In the genomic region with DNA sequence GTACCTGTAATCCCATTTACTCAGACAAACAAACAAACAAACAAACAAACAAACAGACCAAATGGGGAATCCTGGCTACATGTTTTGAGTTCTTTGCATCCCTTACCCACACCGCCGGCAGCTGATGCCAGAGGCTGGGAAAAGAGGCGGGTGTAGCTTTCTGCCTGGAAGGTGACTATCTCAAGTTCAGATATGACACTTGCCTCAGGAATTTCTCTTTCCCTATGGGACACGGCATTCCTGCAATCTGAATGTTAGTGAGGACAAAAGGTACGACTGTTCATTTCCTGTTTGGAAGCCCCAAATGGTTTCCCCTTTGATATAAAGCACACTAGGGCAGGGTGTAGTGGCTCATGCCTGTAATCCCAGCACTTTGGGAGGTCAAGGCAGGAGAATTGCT, we compare ENCODE assay signal across 14 cellular contexts. TPM values are rescaled to one million over a fixed set of nuclear protein-coding genes. Genes with fewer than 3 reads are reported as not detected.
DNase-seq lines count a peak whose midpoint lies in the region; ATAC-seq and TF ChIP-seq lines count a peak whose summit lies in the region.
"Had no signal": no experiment of that assay in that cellular context is flagged by ENCODE, and none has a peak within 500 bp of the region (broad histone marks: within the 10 kb centered on the region; RNA-seq: fewer than 3 reads in every experiment).

No MANE protein-coding gene starts in this region.

- DNase-seq in AG08395 (ENCODE audit: low spot score) (peak; percentile 32), HT1080 (ENCODE audit: low read depth) (peak; percentile 87), WTC11 (ENCODE audit: low spot score) (no peak), iris pigment epithelial cell (ENCODE audit: low read depth) (peak; percentile 40), lower leg skin (ENCODE audit: low spot score in 2 of 2) (no peak), CD14-positive monocyte (ENCODE audit: low spot score) (no peak)
- DNase-seq: activated T-cell treated with anti-CD3 and anti-CD28 coated beads, Interleukin-2, amount 50 U/mL, for 72 hours; C1 segment of cervical spinal cord; central memory CD4-positive, alpha-beta T cell had no signal

- H3K27ac Mint-ChIP-seq in WTC11 (no peak overlapping the region), CD14-positive monocyte (no peak overlapping the region)
- H3K27ac Mint-ChIP-seq: activated T-cell treated with anti-CD3 and anti-CD28 coated beads, Interleukin-2, amount 50 U/mL, for 72 hours had no signal

- TF ChIP-seq POLR2A in lower leg skin (IDR thresholded peaks at IDR 0.05) (no peak), gastroesophageal sphincter (IDR thresholded peaks at IDR 0.05) (no peak)

- H3K4me3 Mint-ChIP-seq in WTC11: no peak overlapping the region
- H3K4me3 Mint-ChIP-seq in CD14-positive monocyte: no peak overlapping the region
- H3K4me3 Mint-ChIP-seq: activated T-cell treated with anti-CD3 and anti-CD28 coated beads, Interleukin-2, amount 50 U/mL, for 72 hours had no signal

- POLR2A ChIA-PET in WTC11 (lab: Charles Lee): no interaction called here

- H3K4me3 ChIP-seq in lower leg skin (ENCODE audit: low read depth, poor library complexity, severe bottlenecking) (no peak overlapping the region), gastroesophageal sphincter (no peak overlapping the region)
- H3K4me3 ChIP-seq: K562 had no signal

- no peaks in the 10 kb centered on the region for H3K9me3 ChIP-seq in gastroesophageal sphincter

- 0 out of 2 replicates have a peak, but pooled peaks cover 3% of the 10 kb centered on the region for H3K27me3 Mint-ChIP-seq in WTC11 (ENCODE audit: low read depth)
- peaks cover 0 to 10% (median 4%) of the 10 kb centered on the region in 3 donors for H3K27me3 Mint-ChIP-seq in CD14-positive monocyte (ENCODE audit: low read depth in 3 of 3)

- no peaks in the 10 kb centered on the region for H3K36me3 Mint-ChIP-seq in WTC11
- no peaks in the 10 kb centered on the region for H3K36me3 Mint-ChIP-seq in CD14-positive monocyte

- TF ChIP-seq EP300 in gastroesophageal sphincter (IDR thresholded peaks at IDR 0.05): no peak

- CTCF ChIA-PET in WTC11 (lab: Charles Lee): interaction anchor here (1.0 kb wide), 1 partner anchor 20 kb away, joined by 4 read pairs; no protein-coding TSS in a partner anchor

- TF ChIP-seq CTCF in WTC11 (IDR thresholded peaks at IDR 0.05) (no peak), lower leg skin (IDR thresholded peaks at IDR 0.05) (no peak), CD14-positive monocyte (IDR thresholded peaks at IDR 0.05) (no peak), gastroesophageal sphincter (IDR thresholded peaks at IDR 0.05) (no peak)

- no peaks in the 10 kb centered on the region for H3K36me3 ChIP-seq in gastroesophageal sphincter

- no peak overlapping the region for H3K27ac ChIP-seq in gastroesophageal sphincter
- H3K27ac ChIP-seq: VCaP had no signal

- ATAC-seq in WTC11 (peak; percentile 46), HG03135 (IDR thresholded peaks at IDR 0.05; ENCODE audit: unreplicated experiment) (no peak), gastroesophageal sphincter (no peak)
- ATAC-seq: activated T-cell treated with anti-CD3 and anti-CD28 coated beads, Interleukin-2, amount 50 U/mL, for 72 hours; K562 had no signal

- H3K4me1 Mint-ChIP-seq in WTC11 (peaks cover 28% of the 10 kb centered on the region), CD14-positive monocyte (peaks cover 12% of the 10 kb centered on the region)

- peaks cover 29% of the 10 kb centered on the region for H3K27me3 ChIP-seq in gastroesophageal sphincter

- H3K9me3 Mint-ChIP-seq in WTC11 (peaks cover 4% of the 10 kb centered on the region; the same call in 1 of the 2 replicates), CD14-positive monocyte (no peaks in the 10 kb centered on the region)
- H3K9me3 Mint-ChIP-seq: activated T-cell treated with anti-CD3 and anti-CD28 coated beads, Interleukin-2, amount 50 U/mL, for 72 hours had no signal

- H3K4me1 ChIP-seq in gastroesophageal sphincter: no peaks in the 10 kb centered on the region

- 22 to 39% methylated on average over 5 of the region's 5 CpGs for WGBS in lower leg skin, 2 donors
- 33 to 60% methylated on average over 1 to 5 of the region's 5 CpGs for WGBS in gastroesophageal sphincter (ENCODE audit: low coverage in 1 of 2), 2 donors

- intact Hi-C loops in lower leg skin (cut with DNase I; ENCODE audit: low total_unique reads): no loop called here
- intact Hi-C loops in CD14-positive monocyte (cut with micrococcal nuclease): no loop called here

TF ChIP-seq in WTC11, 78 proteins besides CTCF, POLR2A, EP300 and RAD21:
- no peak for TF ChIP-seq TEAD1 (CRISPR knock-in tag; IDR thresholded peaks at IDR 0.05)

RNA-seq across cellular contexts. Expression of gene MYL2, which starts 2.9 kb away (rescaled TPM):
- total RNA-seq in HT1080 (2014; rRNA removed; shearing (Covaris generic)): not detected in 2 replicates
- polyA plus RNA-seq in HT1080 (2015; cell fraction: cytosol; rRNA removed): 0.14 TPM in 1 of 2 replicates, not detected in the other
- polyA plus RNA-seq in HT1080 (2015; cell fraction: nucleus; rRNA removed): 0.85 TPM in 1 of 2 replicates, not detected in the other
- total RNA-seq in WTC11 (2021) (not detected in 3 replicates), lower leg skin (not detected), gastroesophageal sphincter (not detected)
- polyA plus RNA-seq in CD14-positive monocyte: not detected
- total RNA-seq: activated T-cell treated with anti-CD3 and anti-CD28 coated beads, Interleukin-2, amount 50 U/mL, for 72 hours; K562; mucosa of gallbladder had no signal
- polyA plus RNA-seq: K562 had no signal

Comparison
In these comparisons a context has a peak if more than half of its experiments do, and no peak if none do; other contexts are left out.
1. DNase-seq: peak in AG08395 (single experiment), HT1080 (single experiment) and iris pigment epithelial cell (single experiment); none in WTC11 (single experiment), lower leg skin (0 of 2) and CD14-positive monocyte (single experiment).